In the genomic region with DNA sequence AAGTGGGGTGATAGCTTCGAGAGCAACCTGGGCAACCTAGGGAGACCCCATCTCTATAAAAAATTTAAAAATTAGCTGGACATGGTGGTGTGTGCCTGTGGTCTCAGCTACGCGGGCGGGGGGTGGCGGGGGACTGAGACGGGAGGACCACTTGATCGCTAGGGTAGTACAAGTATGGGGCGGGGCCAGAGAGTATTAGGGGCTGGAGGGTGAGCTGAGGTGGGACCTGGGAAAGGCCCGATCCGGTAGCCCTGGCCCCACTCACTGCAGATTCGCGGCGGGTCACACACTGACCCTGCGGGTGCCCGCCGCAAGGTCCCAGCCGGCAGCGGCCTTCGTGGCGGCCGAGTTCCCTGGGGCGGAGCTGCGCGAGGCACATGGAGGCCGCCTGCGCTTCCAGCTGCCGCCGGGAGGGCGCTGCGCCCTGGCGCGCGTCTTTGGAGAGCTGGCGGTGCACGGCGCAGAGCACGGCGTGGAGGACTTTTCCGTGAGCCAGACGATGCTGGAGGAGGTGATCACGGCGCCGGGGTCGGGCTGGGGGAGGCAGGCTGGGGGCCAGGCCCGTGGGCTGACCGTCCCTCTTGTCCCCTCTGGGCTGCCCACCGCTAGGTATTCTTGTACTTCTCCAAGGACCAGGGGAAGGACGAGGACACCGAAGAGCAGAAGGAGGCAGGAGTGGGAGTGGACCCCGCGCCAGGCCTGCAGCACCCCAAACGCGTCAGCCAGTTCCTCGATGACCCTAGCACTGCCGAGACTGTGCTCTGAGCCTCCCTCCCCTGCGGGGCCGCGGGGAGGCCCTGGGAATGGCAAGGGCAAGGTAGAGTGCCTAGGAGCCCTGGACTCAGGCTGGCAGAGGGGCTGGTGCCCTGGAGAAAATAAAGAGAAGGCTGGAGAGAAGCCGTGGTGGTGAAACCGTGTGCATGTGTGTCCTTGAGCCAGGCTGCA, we compare ENCODE assay signal across 8 cellular contexts.
A peak's percentile ranks its signal among the peaks of the same experiment; 100 is the strongest.
DNase-seq lines count a peak whose midpoint lies in the region; ATAC-seq and TF ChIP-seq lines count a peak whose summit lies in the region.

No MANE protein-coding gene starts in this region.

- TF ChIP-seq CTCF in WI38 (IDR thresholded peaks at IDR 0.05; ENCODE audit: low read depth, low read length): peak; percentile 73

- in situ Hi-C loops in KBM-7 (cut with MboI; ENCODE audit: low pct_unique_long_range_greater_than_20kb, low sequenced_read_pairs): no loop called here

- no peak for ATAC-seq in HG02588 (IDR thresholded peaks at IDR 0.05; ENCODE audit: unreplicated experiment)

- DNase-seq in ELF-1 (ENCODE audit: low read depth, low spot score) (peak; percentile 85), KBM-7 (peak; percentile 74), kidney glomerular epithelial cell (lab: John Stamatoyannopoulos, UW) (peak; percentile 49), COLO829 (ENCODE audit: low spot score) (no peak)
- peak; percentile 63 for DNase-seq in central memory CD4-positive, alpha-beta T cell
- DNase-seq in stimulated activated CD8-positive, alpha-beta memory T cell treated with anti-CD3 and anti-CD28 coated beads, Interleukin-12 subunit alpha, Interleukin-12 subunit beta, amount 100 ng/mL, for 4 hours (ENCODE audit: low read depth): peak; percentile 59

- no peak overlapping the region for H3K4me3 ChIP-seq in WI38 (ENCODE audit: low read depth, low read length)
